7 cellular contexts compared by ENCODE assay signal in the genomic region with DNA sequence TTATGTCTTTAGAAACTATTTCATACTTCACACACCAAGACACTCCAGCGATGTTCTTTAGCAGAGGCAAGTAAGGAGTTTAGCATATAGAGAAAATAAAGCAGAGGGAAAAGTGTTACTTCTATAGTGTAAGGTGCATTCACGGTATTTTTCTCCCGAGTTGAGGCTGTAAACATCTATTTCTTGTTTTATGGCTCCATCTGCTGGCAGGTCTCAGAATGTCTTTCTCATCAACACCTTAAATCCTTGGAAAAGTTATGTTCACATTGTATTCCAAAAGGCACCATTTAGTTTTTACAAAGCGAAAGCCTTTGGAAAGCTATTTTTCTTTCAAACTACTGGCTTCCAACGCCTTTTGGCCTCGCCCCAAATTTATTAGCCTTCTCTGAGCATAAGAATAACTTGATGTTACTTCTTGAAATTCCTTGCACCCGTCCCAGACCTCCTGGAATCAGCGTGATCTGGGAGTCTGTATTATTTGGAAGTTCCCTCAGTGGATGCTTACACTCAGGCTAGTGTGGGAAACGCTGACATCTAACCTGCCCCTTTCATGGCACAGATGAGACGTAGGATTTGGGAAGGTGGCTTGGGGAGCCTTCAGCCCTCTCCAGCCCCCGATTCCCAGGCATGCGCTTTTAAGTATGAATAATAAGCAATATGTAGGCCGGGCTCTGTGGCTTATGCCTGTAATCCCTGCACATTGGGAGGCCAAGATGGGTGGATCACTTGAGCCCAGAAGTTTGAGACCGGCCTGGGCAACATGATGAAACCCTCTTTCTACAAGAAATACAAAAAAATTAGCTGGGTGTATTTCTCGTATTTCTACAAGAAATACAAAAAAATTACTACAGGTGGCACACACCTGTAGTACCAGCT. TPM values are rescaled to one million over a fixed set of nuclear protein-coding genes. Genes with fewer than 3 reads are reported as not detected.
A peak's percentile ranks its signal among the peaks of the same experiment; 100 is the strongest.
DNase-seq lines count a peak whose midpoint lies in the region; ATAC-seq and TF ChIP-seq lines count a peak whose summit lies in the region.

No MANE protein-coding gene starts in this region.

- peak; percentile 39 for TF ChIP-seq CTCF in HFF-Myc (IDR thresholded peaks at IDR 0.05; ENCODE audit: low read depth, low read length, missing control alignments)

- DNase-seq in DMS79 (lab: John Stamatoyannopoulos, UW) (peak; percentile 33), HFF-Myc (ENCODE audit: extremely low read depth, low read depth) (peak; percentile 5), NCI-H82 treated with DMSO at 0.1 percent for 48 hours (lab: John Stamatoyannopoulos, UW; ENCODE audit: unreplicated experiment) (peak; percentile 3), cerebellar cortex (ENCODE audit: low spot score) (peak; percentile 85), lung microvascular endothelial cell (ENCODE audit: low read depth in 2 of 2) (peak; percentile 72 to 77), iPS-NIHi11 (ENCODE audit: low spot score) (no peak)

- H3K4me3 ChIP-seq in HFF-Myc (replicated peaks; ENCODE audit: low read depth, low read length), result no peak overlapping the region

- ATAC-seq in GM18519 (IDR thresholded peaks at IDR 0.05; ENCODE audit: low FRiP score, unreplicated experiment), result no peak

RNA-seq across cellular contexts. Expression of a gene that starts 1.9 kb away (rescaled TPM):
- not detected in 2 replicates for total RNA-seq in lung microvascular endothelial cell
